8 cellular contexts compared by ENCODE assay signal in the genomic region with DNA sequence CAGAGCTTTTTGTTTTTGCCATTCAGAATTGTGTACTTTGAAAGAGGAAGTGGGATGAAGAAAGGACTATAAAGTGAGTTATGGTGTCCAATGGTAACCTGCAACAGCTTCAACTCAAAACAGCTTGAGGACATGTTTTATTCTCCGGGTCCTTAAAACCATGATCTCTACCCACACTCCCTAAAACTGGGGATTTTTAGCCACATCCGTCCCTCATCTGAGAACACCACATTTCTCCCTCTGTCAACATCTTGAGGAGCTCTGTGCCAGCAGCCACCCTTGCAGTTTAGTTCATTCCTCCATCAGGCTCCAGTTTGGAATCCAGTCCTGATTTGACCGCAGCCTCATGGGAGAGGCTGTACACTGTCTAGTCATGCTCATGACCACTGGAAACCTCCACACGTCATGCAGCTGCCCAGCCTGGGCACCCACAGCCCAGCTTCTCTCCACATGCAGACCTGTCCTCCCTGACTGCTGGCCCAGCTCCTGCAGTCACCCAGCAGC.
DNase-seq lines count a peak whose midpoint lies in the region; ATAC-seq and TF ChIP-seq lines count a peak whose summit lies in the region.

No MANE protein-coding gene starts in this region.

- CTCF ChIA-PET in CD4-positive, alpha-beta memory T cell (lab: Charles Lee; ENCODE audit: partially characterized antibody), result interaction anchor here (0.7 to 11.9 kb wide), 12 partner anchors 8 to 296 kb away, joined by 3 to 124 read pairs (median 3); a partner anchor contains a TSS

- no peak overlapping the region for H3K4me3 ChIP-seq in CD4-positive, alpha-beta memory T cell (ENCODE audit: low read length in 2 of 2)
- H3K4me3 ChIP-seq in GM23248 (no peak overlapping the region), left lung (no peak overlapping the region), WERI-Rb-1 (ENCODE audit: low read depth, low read length) (no peak overlapping the region)

- no peaks in the 10 kb centered on the region for H3K36me3 ChIP-seq in CD4-positive, alpha-beta memory T cell (ENCODE audit: insufficient read depth, low read length)
- H3K36me3 ChIP-seq in GM23248 (ENCODE audit: low read depth), result no peaks in the 10 kb centered on the region
- no peaks in the 10 kb centered on the region for H3K36me3 ChIP-seq in left lung
- H3K36me3 ChIP-seq in WERI-Rb-1, result no peaks in the 10 kb centered on the region

- TF ChIP-seq CTCF in left lung (IDR thresholded peaks at IDR 0.05), result no peak
- no peak for TF ChIP-seq CTCF in WERI-Rb-1 (IDR thresholded peaks at IDR 0.05; ENCODE audit: low read depth, low read length)

- no peaks in the 10 kb centered on the region for H3K79me2 ChIP-seq in GM23248 (ENCODE audit: insufficient read depth)

- intact Hi-C loops in CD4-positive, alpha-beta memory T cell (cut with micrococcal nuclease), result no loop called here
- intact Hi-C loops in left lung (cut with DNase I), result no loop called here

- peaks cover 33 to 59% (median 45%) of the 10 kb centered on the region in 4 donors for H3K4me1 Mint-ChIP-seq in CD4-positive, alpha-beta memory T cell
- H3K4me1 Mint-ChIP-seq in T-helper 17 cell, result peaks cover 36% of the 10 kb centered on the region

- H3K27ac Mint-ChIP-seq in CD4-positive, alpha-beta memory T cell, result peak overlapping the region; percentile 49 to 95 (median 84)
- H3K27ac Mint-ChIP-seq in T-helper 17 cell, result peak overlapping the region; percentile 93

- H3K27me3 Mint-ChIP-seq in CD4-positive, alpha-beta memory T cell, result no peaks in the 10 kb centered on the region
- no peaks in the 10 kb centered on the region for H3K27me3 Mint-ChIP-seq in T-helper 17 cell

- H3K4me2 ChIP-seq in GM23248 (ENCODE audit: unreplicated experiment), result no peak overlapping the region

- H3K9me2 ChIP-seq in GM23248 (ENCODE audit: insufficient read depth), result no peaks in the 10 kb centered on the region

- 0 to 3% methylated on average over 4 of the region's 4 CpGs for WGBS in GM23248 (ENCODE audit: low coverage in 1 of 2, low lambda C conversion rate in 2 of 2, missing lambda C conversion rate in 2 of 2), 2 experiments

- H3K27ac ChIP-seq in CD4-positive, alpha-beta memory T cell (ENCODE audit: low read depth, low read length), result no peak overlapping the region
- H3K27ac ChIP-seq in GM23248, result no peak overlapping the region
- no peak overlapping the region for H3K27ac ChIP-seq in left lung
- H3K27ac ChIP-seq in WERI-Rb-1, result no peak overlapping the region

- H3K9me3 ChIP-seq in CD4-positive, alpha-beta memory T cell (ENCODE audit: control insufficient read depth in 1 of 2, low read length in 2 of 2), result no peaks in the 10 kb centered on the region
- H3K9me3 ChIP-seq in GM23248 (ENCODE audit: low read depth) (no peaks in the 10 kb centered on the region), T-helper 17 cell (ENCODE audit: control insufficient read depth, low read length, poor library complexity, severe bottlenecking) (no peaks in the 10 kb centered on the region), left lung (no peaks in the 10 kb centered on the region), WERI-Rb-1 (ENCODE audit: severe bottlenecking) (no peaks in the 10 kb centered on the region)

- in situ Hi-C loops in GM23248 (cut with MboI), result no loop called here

- POLR2A ChIA-PET in CD4-positive, alpha-beta memory T cell (lab: Charles Lee; ENCODE audit: partially characterized antibody), result interaction anchor here (0.7 to 2.3 kb wide), 9 partner anchors 10 to 230 kb away, joined by 3 to 11 read pairs (median 4); a partner anchor contains a TSS

- ATAC-seq in T-helper 17 cell (peak; percentile 55), left lung (peak; percentile 16), GM18505 (IDR thresholded peaks at IDR 0.05; ENCODE audit: unreplicated experiment) (no peak), GM21529 (IDR thresholded peaks at IDR 0.05; ENCODE audit: unreplicated experiment) (no peak)

- peak overlapping the region in 7 of 8 donors; percentile 40 to 69 (median 61) for H3K4me3 Mint-ChIP-seq in CD4-positive, alpha-beta memory T cell
- H3K4me3 Mint-ChIP-seq in T-helper 17 cell, result peak overlapping the region; percentile 77

- no peaks in the 10 kb centered on the region for H3F3A ChIP-seq in GM23248 (ENCODE audit: insufficient read depth)

- H3K4me1 ChIP-seq in CD4-positive, alpha-beta memory T cell (ENCODE audit: insufficient read depth, low read length), result peaks cover 50% of the 10 kb centered on the region
- no peaks in the 10 kb centered on the region for H3K4me1 ChIP-seq in GM23248 (ENCODE audit: insufficient read depth)
- no peaks in the 10 kb centered on the region for H3K4me1 ChIP-seq in left lung

- H3K9ac ChIP-seq in GM23248, result no peak overlapping the region

- no peaks in the 10 kb centered on the region for H4K20me1 ChIP-seq in GM23248 (ENCODE audit: insufficient read depth)

- peaks cover 0 to 2% (median 0%) of the 10 kb centered on the region in 8 donors for H3K9me3 Mint-ChIP-seq in CD4-positive, alpha-beta memory T cell

- TF ChIP-seq POLR2A in GM18505 (IDR thresholded peaks at IDR 0.05; ENCODE audit: borderline replicate concordance, extremely low read depth, insufficient read depth, insufficient read length), result no peak

- H2AFZ ChIP-seq in GM23248, result no peak overlapping the region

- peaks cover 0 to 1% of the 10 kb centered on the region in 2 donors for H3K36me3 Mint-ChIP-seq in CD4-positive, alpha-beta memory T cell
- H3K36me3 Mint-ChIP-seq in T-helper 17 cell (ENCODE audit: low read depth), result no peaks in the 10 kb centered on the region

- peak; percentile 59 to 70 (median 63) for DNase-seq in CD4-positive, alpha-beta memory T cell
- peak; percentile 66 for DNase-seq in GM23248
- DNase-seq in T-helper 17 cell, result no peak
- DNase-seq in left lung, result no peak
- DNase-seq in NCI-H774 (lab: John Stamatoyannopoulos, UW), result no peak
- DNase-seq in WERI-Rb-1, result no peak

- H3K27me3 ChIP-seq in CD4-positive, alpha-beta memory T cell (ENCODE audit: insufficient read depth, low read length), result no peaks in the 10 kb centered on the region
- H3K27me3 ChIP-seq in GM23248 (replicated peaks; ENCODE audit: insufficient read depth) (0 out of 2 replicates have a peak, but pooled peaks cover 5% of the 10 kb centered on the region), left lung (no peaks in the 10 kb centered on the region), WERI-Rb-1 (ENCODE audit: insufficient read depth, low read depth, severe bottlenecking) (no peaks in the 10 kb centered on the region)

Comparison
In these comparisons a context has a peak if more than half of its experiments do, and no peak if none do; other contexts are left out.
1. DNase-seq: peak in CD4-positive, alpha-beta memory T cell (5 of 5) and GM23248 (single experiment); none in T-helper 17 cell (0 of 3), left lung (0 of 2), NCI-H774 (single experiment) and WERI-Rb-1 (single experiment).
2. ATAC-seq: peak in T-helper 17 cell (single experiment) and left lung (single experiment); none in GM18505 (single experiment) and GM21529 (single experiment).